24 cellular contexts compared by ENCODE assay signal in genomic region chr9:110175275-110175968, GRCh38. TPM values are rescaled to one million over a fixed set of nuclear protein-coding genes. Genes with fewer than 3 reads are reported as not detected.
"Had no signal": no experiment of that assay in that cellular context is flagged by ENCODE, and none has a peak within 500 bp of the region (broad histone marks: within the 10 kb centered on the region; RNA-seq: fewer than 3 reads in every experiment).

No MANE protein-coding gene starts in this region.

- H3K27me3 ChIP-seq: colonic mucosa, esophagus muscularis mucosa, heart right ventricle, neutrophil, pancreas, spleen, tibial nerve, uterus had no signal

- H3K27me3 Mint-ChIP-seq: activated CD4-positive, alpha-beta T cell treated with anti-CD3 and anti-CD28 coated beads, Interleukin-2, amount 10 ng/mL, durations not matched to agents 7 days and 5 days; T-cell had no signal

- H3K27ac ChIP-seq: colonic mucosa, esophagus muscularis mucosa, heart right ventricle, neutrophil, pancreas, spleen, tibial nerve, uterus had no signal

- H3K4me3 ChIP-seq: colonic mucosa, esophagus muscularis mucosa, heart right ventricle, pancreas, spleen, tibial nerve, uterus had no signal

- H3K9me3 ChIP-seq: colonic mucosa, esophagus muscularis mucosa, heart right ventricle, neutrophil, pancreas, spleen, tibial nerve, uterus had no signal

- H3K4me3 Mint-ChIP-seq: activated CD4-positive, alpha-beta T cell treated with anti-CD3 and anti-CD28 coated beads, Interleukin-2, amount 10 ng/mL, durations not matched to agents 7 days and 5 days; central memory CD8-positive, alpha-beta T cell; immature natural killer cell; natural killer cell; T-cell had no signal

- H3K36me3 Mint-ChIP-seq: immature natural killer cell, natural killer cell had no signal

- DNase-seq: activated CD4-positive, alpha-beta T cell treated with anti-CD3 and anti-CD28 coated beads, Interleukin-2, amount 10 ng/mL, durations not matched to agents 7 days and 5 days; activated CD8-positive, alpha-beta memory T cell treated with anti-CD3 and anti-CD28 coated beads, Interleukin-2, amount 50 U/mL, for 4 hours; activated effector memory CD4-positive, alpha-beta T cell treated with anti-CD3 and anti-CD28 coated beads, Interleukin-2, amount 50 U/mL, for 16 hours; activated naive CD4-positive, alpha-beta T cell treated with anti-CD3 and anti-CD28 coated beads, Interleukin-2, amount 50 U/mL, for 16 hours; activated T-cell treated with anti-CD3 and anti-CD28 coated beads, Interleukin-2, amount 50 U/mL, for 48 hours; aorta; colonic mucosa; heart right ventricle; immature natural killer cell; mesendoderm; natural killer cell; pancreas; spleen; stimulated activated CD4-positive, alpha-beta T cell treated with anti-CD3 and anti-CD28 coated beads, Interleukin-4, amount 100 ng/mL, for 4 hours; stimulated activated naive CD4-positive, alpha-beta T cell treated with Interleukin-2 at 50 U/mL for 16 hours; substantia nigra; T-cell; T-helper 9 cell; uterus had no signal

- H3K4me1 ChIP-seq: colonic mucosa, esophagus muscularis mucosa, pancreas, uterus had no signal

- H3K9me3 Mint-ChIP-seq: central memory CD8-positive, alpha-beta T cell; immature natural killer cell; natural killer cell; T-cell had no signal

- ATAC-seq: activated CD4-positive, CD25-positive, alpha-beta regulatory T cell treated with anti-CD3 and anti-CD28 coated beads, Interleukin-2, amount 50 U/mL, for 24 hours; heart right ventricle; natural killer cell; pancreas; T-cell had no signal

- H3K36me3 ChIP-seq: colonic mucosa, neutrophil, pancreas, uterus had no signal

- H3K27ac Mint-ChIP-seq: natural killer cell, T-cell had no signal

RNA-seq across cellular contexts. Expression of gene C9orf152, which starts 32.5 kb away (rescaled TPM):
- total RNA-seq: activated CD4-positive, alpha-beta T cell treated with anti-CD3 and anti-CD28 coated beads, Interleukin-2, amount 10 ng/mL, durations not matched to agents 7 days and 5 days; aorta; esophagus muscularis mucosa; heart right ventricle; natural killer cell; spleen; tibial nerve had no signal
- polyA plus RNA-seq: heart right ventricle, immature natural killer cell, spleen had no signal
